ENCODE assay signal across 14 cellular contexts in the genomic region with DNA sequence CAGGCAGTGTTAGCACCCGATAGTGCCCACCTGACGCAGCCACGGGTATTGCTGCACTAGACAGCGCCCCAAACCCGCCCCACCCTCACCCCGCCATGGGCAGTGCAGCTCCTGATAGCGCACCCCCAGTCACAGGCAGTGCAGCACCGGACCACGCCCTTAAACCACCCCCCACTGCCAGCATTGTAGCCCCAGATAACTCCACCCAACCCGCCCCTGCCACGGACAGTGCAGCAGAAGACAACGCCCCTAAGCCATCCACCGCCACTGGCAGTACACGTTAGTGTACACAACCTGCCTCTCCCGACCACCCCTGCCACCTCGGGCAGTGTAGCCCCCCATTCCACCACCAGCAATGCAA. TPM values are rescaled to one million over a fixed set of nuclear protein-coding genes. Genes with fewer than 3 reads are reported as not detected.
DNase-seq lines count a peak whose midpoint lies in the region; ATAC-seq and TF ChIP-seq lines count a peak whose summit lies in the region.
"Had no signal": no experiment of that assay in that cellular context is flagged by ENCODE, and none has a peak within 500 bp of the region (broad histone marks: within the 10 kb centered on the region; RNA-seq: fewer than 3 reads in every experiment).

No MANE protein-coding gene starts in this region.

- H3K27ac ChIP-seq in H9 (ENCODE audit: insufficient read length, low read depth, low read length): no peak overlapping the region
- no peak overlapping the region for H3K27ac ChIP-seq in Panc1 (ENCODE audit: low read length)
- H3K27ac ChIP-seq in iPS DF 6.9 (ENCODE audit: low read length): no peak overlapping the region
- H3K27ac ChIP-seq in trophoblast cell (ENCODE audit: low read depth, low read length): no peak overlapping the region
- no peak overlapping the region for H3K27ac ChIP-seq in gastroesophageal sphincter
- H3K27ac ChIP-seq in right atrium auricular region: no peak overlapping the region
- H3K27ac ChIP-seq: BLaER1 treated with 17β-estradiol and CSF1 and Interleukin-3, amounts not matched to agents 10 nM and 100 nM; heart right ventricle had no signal

- H4K8ac ChIP-seq in H9 (replicated peaks; ENCODE audit: insufficient read length, low read depth, low read length): no peak overlapping the region
- no peak overlapping the region for H4K8ac ChIP-seq in trophoblast cell (ENCODE audit: low read depth, low read length)

- H3K4me1 ChIP-seq in H9 (ENCODE audit: insufficient read depth, low read length) (no peaks in the 10 kb centered on the region), Panc1 (ENCODE audit: control insufficient read depth, insufficient read depth, low read length) (no peaks in the 10 kb centered on the region; the same call in 1 of the 2 replicates), iPS DF 6.9 (ENCODE audit: control insufficient read depth, insufficient read depth, low read length) (no peaks in the 10 kb centered on the region), trophoblast cell (ENCODE audit: control insufficient read depth in 1 of 2, insufficient read depth in 2 of 2, low read length in 2 of 2) (peaks cover 0 to 11% of the 10 kb centered on the region in 2 experiments), gastroesophageal sphincter (no peaks in the 10 kb centered on the region), right atrium auricular region (no peaks in the 10 kb centered on the region)
- H3K4me1 ChIP-seq: heart right ventricle had no signal

- H3K27me3 ChIP-seq in H9 (ENCODE audit: insufficient read depth, low read length) (no peaks in the 10 kb centered on the region), Panc1 (ENCODE audit: control insufficient read depth, insufficient read depth, low read length) (no peaks in the 10 kb centered on the region), iPS DF 6.9 (ENCODE audit: control insufficient read depth, insufficient read depth, low read length) (no peaks in the 10 kb centered on the region), trophoblast cell (ENCODE audit: insufficient read depth, low read length) (no peaks in the 10 kb centered on the region), gastroesophageal sphincter (peaks cover 9% of the 10 kb centered on the region), right atrium auricular region (no peaks in the 10 kb centered on the region)
- H3K27me3 ChIP-seq: BLaER1 treated with 17β-estradiol and CSF1 and Interleukin-3, amounts not matched to agents 10 nM and 100 nM had no signal

- POLR2A ChIA-PET in Panc1 (lab: Charles Lee): no interaction called here

- no peak overlapping the region for H3T11ph ChIP-seq in H9 (ENCODE audit: low read length)

- intact Hi-C loops in Panc1 (cut with micrococcal nuclease; ENCODE audit: unreplicated experiment): loop anchor here (5.0 kb wide), 1 partner anchor 48 kb away; no protein-coding TSS in a partner anchor

- H3K14ac ChIP-seq in H9 (ENCODE audit: insufficient read depth, low read length) (no peak overlapping the region), trophoblast cell (ENCODE audit: low read length) (no peak overlapping the region)

- no peak overlapping the region for H3K4me3 Mint-ChIP-seq in H9
- H3K4me3 Mint-ChIP-seq: memory B cell; stimulated activated naive CD8-positive, alpha-beta T cell treated with anti-CD3 and anti-CD28 coated beads, Interleukin-15, Interleukin-2, amounts not matched to agents 100 ng/mL and 50 ng/mL, for 24 hours had no signal

- no peak overlapping the region for H4K12ac ChIP-seq in trophoblast cell (ENCODE audit: low read depth, low read length)

- no peak overlapping the region for H2BK15ac ChIP-seq in H9 (ENCODE audit: low read depth, low read length)

- ATAC-seq in Panc1 (peak; percentile 74), gastroesophageal sphincter (no peak)

- H2BK120ac ChIP-seq in H9 (ENCODE audit: low read depth, low read length, poor library complexity, severe bottlenecking): no peak overlapping the region
- H2BK120ac ChIP-seq in trophoblast cell (ENCODE audit: insufficient read depth, low read length, poor library complexity): no peak overlapping the region

- no peak overlapping the region for H3K18ac ChIP-seq in H9 (ENCODE audit: insufficient read length, low read depth, low read length)
- H3K18ac ChIP-seq in trophoblast cell (ENCODE audit: low read length): no peak overlapping the region

- H2BK12ac ChIP-seq in H9 (ENCODE audit: insufficient read length, low read depth, low read length): no peak overlapping the region
- H2BK12ac ChIP-seq in trophoblast cell (ENCODE audit: low read length): no peak overlapping the region

- peaks cover 7% of the 10 kb centered on the region in 2 experiments; a peak in 2 of 5 replicates for H3K9me3 Mint-ChIP-seq in H9
- H3K9me3 Mint-ChIP-seq: activated T-helper 2 cell treated with anti-CD3 and anti-CD28 coated beads, Interferon-gamma antibody, Interleukin-2, Interleukin-4, amounts not matched to agents 10 μg/mL and 5 μg/mL and 100 μg/mL, durations not matched to agents 14 hours and 24 hours and 36 hours; memory B cell; stimulated activated naive CD8-positive, alpha-beta T cell treated with anti-CD3 and anti-CD28 coated beads, Interleukin-15, Interleukin-2, amounts not matched to agents 100 ng/mL and 50 ng/mL, for 24 hours had no signal

- no peak overlapping the region for H4K5ac ChIP-seq in H9 (ENCODE audit: insufficient read length, low read depth, low read length)

- no peak for TF ChIP-seq EP300 in gastroesophageal sphincter (IDR thresholded peaks at IDR 0.05)

- no peak for TF ChIP-seq POLR2A in gastroesophageal sphincter (IDR thresholded peaks at IDR 0.05)

- no peak overlapping the region for H3K56ac ChIP-seq in H9 (ENCODE audit: insufficient read length, low read depth, low read length)

- no peak for TF ChIP-seq CTCF in H9 (conservative IDR thresholded peaks at IDR 0.05)
- TF ChIP-seq CTCF in Panc1 (IDR thresholded peaks at IDR 0.05): no peak
- TF ChIP-seq CTCF in gastroesophageal sphincter (IDR thresholded peaks at IDR 0.05): no peak
- no peak for TF ChIP-seq CTCF in right atrium auricular region (IDR thresholded peaks at IDR 0.05)

- H2AK5ac ChIP-seq in H9 (ENCODE audit: insufficient read length, low read length): no peak overlapping the region
- H2AK5ac ChIP-seq in trophoblast cell (ENCODE audit: low read length): no peak overlapping the region

- H3K79me2 ChIP-seq in H9 (ENCODE audit: insufficient read depth, low read length) (no peaks in the 10 kb centered on the region), trophoblast cell (ENCODE audit: control insufficient read depth, insufficient read depth, low read length, poor library complexity) (peaks cover 2% of the 10 kb centered on the region)

- H3K79me1 ChIP-seq in H9 (ENCODE audit: insufficient read depth, low read depth, low read length, poor library complexity, severe bottlenecking) (no peaks in the 10 kb centered on the region), trophoblast cell (ENCODE audit: low read length) (peaks cover 3% of the 10 kb centered on the region)

- no TSS peak for BruUV-seq in Panc1 (replicated peaks; lab: Mats Ljungman, UMichigan)

- H3K4me2 ChIP-seq in H9 (ENCODE audit: insufficient read depth, insufficient read length, low read length) (peak overlapping the region; percentile 37), trophoblast cell (ENCODE audit: low read length) (peak overlapping the region; percentile 96)
- H3K4me2 ChIP-seq: BLaER1 treated with 17β-estradiol and CSF1 and Interleukin-3, amounts not matched to agents 10 nM and 100 nM had no signal

- no peak overlapping the region for H4K91ac ChIP-seq in H9 (ENCODE audit: insufficient read length, low read depth, low read length)
- no peak overlapping the region for H4K91ac ChIP-seq in trophoblast cell (ENCODE audit: low read depth, low read length)

- no peaks in the 10 kb centered on the region for H4K20me1 ChIP-seq in H9 (ENCODE audit: control insufficient read depth, insufficient read depth, insufficient read length)
- H4K20me1 ChIP-seq: BLaER1 treated with 17β-estradiol and CSF1 and Interleukin-3, amounts not matched to agents 10 nM and 100 nM had no signal

- no peak overlapping the region for H3K27ac Mint-ChIP-seq in H9
- H3K27ac Mint-ChIP-seq: activated T-helper 2 cell treated with anti-CD3 and anti-CD28 coated beads, Interferon-gamma antibody, Interleukin-2, Interleukin-4, amounts not matched to agents 10 μg/mL and 5 μg/mL and 100 μg/mL, durations not matched to agents 14 hours and 24 hours and 36 hours; memory B cell; stimulated activated naive CD8-positive, alpha-beta T cell treated with anti-CD3 and anti-CD28 coated beads, Interleukin-15, Interleukin-2, amounts not matched to agents 100 ng/mL and 50 ng/mL, for 24 hours had no signal

- no peaks in the 10 kb centered on the region for H3K9me3 ChIP-seq in H9 (ENCODE audit: control insufficient read depth, low read depth, low read length)
- no peaks in the 10 kb centered on the region for H3K9me3 ChIP-seq in Panc1 (ENCODE audit: control insufficient read depth, insufficient read depth, low read depth, low read length)
- H3K9me3 ChIP-seq in iPS DF 6.9 (ENCODE audit: control insufficient read depth, insufficient read depth, low read length): no peaks in the 10 kb centered on the region
- H3K9me3 ChIP-seq in trophoblast cell (ENCODE audit: insufficient read depth, low read depth, low read length): no peaks in the 10 kb centered on the region
- H3K9me3 ChIP-seq in gastroesophageal sphincter: no peaks in the 10 kb centered on the region
- no peaks in the 10 kb centered on the region for H3K9me3 ChIP-seq in right atrium auricular region
- H3K9me3 ChIP-seq: heart right ventricle had no signal

- DNase-seq in H9 (no peak), Panc1 (ENCODE audit: low read depth, low spot score) (no peak), iPS DF 6.9 (ENCODE audit: low read depth, low spot score) (no peak), trophoblast cell (no peak), glomerular visceral epithelial cell (ENCODE audit: extremely low spot score) (no peak), right atrium auricular region (ENCODE audit: low spot score) (no peak), foreskin melanocyte (no peak)

- no peak overlapping the region for H3K4ac ChIP-seq in H9 (ENCODE audit: low read depth, low read length)
- no peak overlapping the region for H3K4ac ChIP-seq in trophoblast cell (ENCODE audit: low read depth, low read length)

- H3K4me1 Mint-ChIP-seq in H9: peaks cover 4 to 12% of the 10 kb centered on the region in 2 experiments; a peak in 3 of 4 replicates
- H3K4me1 Mint-ChIP-seq: memory B cell had no signal

- no peaks in the 10 kb centered on the region; the same call in none of the 2 replicates for H3K27me3 Mint-ChIP-seq in H9 (ENCODE audit: low read depth)

- CTCF ChIA-PET in Panc1 (lab: Charles Lee): interaction anchor here (1.1 to 1.5 kb wide), 4 partner anchors 39 to 574 kb away, joined by 3 to 8 read pairs (median 6); partner anchors contain the start of gene FBP2

- peaks cover 8% of the 10 kb centered on the region for H3K23me2 ChIP-seq in H9 (ENCODE audit: insufficient read length, low read depth, low read length, poor library complexity, severe bottlenecking)

- peaks cover 8 to 13% (median 12%) of the 10 kb centered on the region in 3 experiments for H3K36me3 Mint-ChIP-seq in H9 (ENCODE audit: insufficient read depth in 1 of 3, low read depth in 3 of 3)
- H3K36me3 Mint-ChIP-seq: memory B cell had no signal

- no peak overlapping the region for H3K23ac ChIP-seq in H9 (ENCODE audit: insufficient read length, low read depth, low read length)
- no peak overlapping the region for H3K23ac ChIP-seq in trophoblast cell (ENCODE audit: low read length)

- H3K36me3 ChIP-seq in Panc1 (ENCODE audit: control insufficient read depth, insufficient read depth, low read length) (no peaks in the 10 kb centered on the region; the same call in 1 of the 2 replicates), iPS DF 6.9 (ENCODE audit: control insufficient read depth, insufficient read depth, low read length) (no peaks in the 10 kb centered on the region), trophoblast cell (ENCODE audit: control insufficient read depth in 1 of 2, insufficient read depth in 2 of 2, low read length in 2 of 2) (no peaks in the 10 kb centered on the region), gastroesophageal sphincter (no peaks in the 10 kb centered on the region), right atrium auricular region (no peaks in the 10 kb centered on the region)
- H3K36me3 ChIP-seq: BLaER1 treated with 17β-estradiol and CSF1 and Interleukin-3, amounts not matched to agents 10 nM and 100 nM; heart right ventricle had no signal

- H2AFZ ChIP-seq in H9 (ENCODE audit: low read length) (no peak overlapping the region), trophoblast cell (ENCODE audit: insufficient read depth, low read length, poor library complexity) (no peak overlapping the region)

- no peak overlapping the region for H2BK20ac ChIP-seq in H9 (ENCODE audit: low read depth, low read length, poor library complexity, severe bottlenecking)

- H3K4me3 ChIP-seq in Panc1 (ENCODE audit: low read depth in 2 of 2, low read length in 2 of 2) (peak overlapping the region; percentile 56), iPS DF 6.9 (ENCODE audit: low read length) (peak overlapping the region; percentile 90; the same call in 1 of the 2 replicates), trophoblast cell (ENCODE audit: low read depth, low read length) (peak overlapping the region; percentile 73), gastroesophageal sphincter (no peak overlapping the region), right atrium auricular region (no peak overlapping the region)
- H3K4me3 ChIP-seq: BLaER1 treated with 17β-estradiol and CSF1 and Interleukin-3, amounts not matched to agents 10 nM and 100 nM; heart right ventricle had no signal

- no peak overlapping the region for H3K9ac ChIP-seq in H9 (ENCODE audit: extremely low read depth, insufficient read length, low read length)
- H3K9ac ChIP-seq in trophoblast cell (ENCODE audit: low read length): peak overlapping the region; percentile 66
- H3K9ac ChIP-seq: BLaER1 treated with 17β-estradiol and CSF1 and Interleukin-3, amounts not matched to agents 10 nM and 100 nM had no signal

- in situ Hi-C loops in Panc1 (cut with HindIII; ENCODE audit: low pct_unique_long_range_greater_than_20kb, low sequenced_read_pairs): no loop called here

- H2BK5ac ChIP-seq in H9 (ENCODE audit: insufficient read length, low read length): no peak overlapping the region
- H2BK5ac ChIP-seq in trophoblast cell (ENCODE audit: low read depth, low read length, poor library complexity): no peak overlapping the region

- no CpG with 5 or more reads among the region's 16 CpGs for WGBS in H9 (ENCODE audit: extremely low coverage, insufficient read length, low lambda C conversion rate)
- no CpG with 5 or more reads among the region's 16 CpGs for WGBS in iPS DF 6.9 (ENCODE audit: insufficient coverage, insufficient read length)
- no CpG with 5 or more reads among the region's 16 CpGs for WGBS in trophoblast cell (ENCODE audit: extremely low coverage, insufficient coverage, insufficient read length)
- WGBS in gastroesophageal sphincter (ENCODE audit: low coverage in 1 of 2), 2 donors: no CpG with 5 or more reads among the region's 16 CpGs

RNA-seq across cellular contexts. Expression of gene PCAT7, which starts 0.8 kb away (rescaled TPM):
- total RNA-seq in H9 (2021): 4.0 and 4.2 TPM in 2 replicates
- total RNA-seq in Panc1 (2021; ENCODE audit: unreplicated experiment): 0.59 TPM
- polyA plus RNA-seq in Panc1 (2012; ENCODE audit: insufficient read length): 0.82 TPM
- polyA plus RNA-seq in trophoblast cell (2013): 0.85 and 0.93 TPM in 2 replicates
- total RNA-seq in gastroesophageal sphincter: not detected
- total RNA-seq in right atrium auricular region: not detected
- total RNA-seq: activated T-helper 2 cell treated with anti-CD3 and anti-CD28 coated beads, Interferon-gamma antibody, Interleukin-2, Interleukin-4, amounts not matched to agents 10 μg/mL and 5 μg/mL and 100 μg/mL, durations not matched to agents 14 hours and 24 hours and 36 hours; T-helper 1 cell treated with Interleukin-12 subunit alpha and Interleukin-12 subunit beta and Interleukin-4 antibody, amounts not matched to agents 30 ng/mL and 1 ng/mL, for 36 hours had no signal
- polyA plus RNA-seq: heart right ventricle had no signal

RNA-seq across cellular contexts. Expression of gene FBP2, which starts 39.6 kb away (rescaled TPM):
- total RNA-seq in H9 (2021): not detected in 2 replicates
- total RNA-seq in Panc1 (2021; ENCODE audit: unreplicated experiment): not detected
- polyA plus RNA-seq in Panc1 (2012; ENCODE audit: insufficient read length): not detected
- 0.07 TPM in 1 of 2 replicates, not detected in the other for polyA plus RNA-seq in trophoblast cell (2013)
- total RNA-seq in gastroesophageal sphincter: not detected
- total RNA-seq in right atrium auricular region: not detected
- total RNA-seq: activated T-helper 2 cell treated with anti-CD3 and anti-CD28 coated beads, Interferon-gamma antibody, Interleukin-2, Interleukin-4, amounts not matched to agents 10 μg/mL and 5 μg/mL and 100 μg/mL, durations not matched to agents 14 hours and 24 hours and 36 hours; T-helper 1 cell treated with Interleukin-12 subunit alpha and Interleukin-12 subunit beta and Interleukin-4 antibody, amounts not matched to agents 30 ng/mL and 1 ng/mL, for 36 hours had no signal

Comparison
In these comparisons a context has a peak if more than half of its experiments do, and no peak if none do; other contexts are left out.
1. H3K4me3 ChIP-seq: peak in Panc1 (2 of 2), iPS DF 6.9 (single experiment) and trophoblast cell (single experiment); none in gastroesophageal sphincter (0 of 2) and right atrium auricular region (0 of 2).